Comparison of ENCODE assay signal across 2 cellular contexts in genomic region chr11:127195791-127196190, GRCh38.
TF ChIP-seq lines count a peak whose summit lies in the region.

No MANE protein-coding gene starts in this region.

TF ChIP-seq in GM23338, 12 proteins besides CTCF, POLR2A, EP300 and RAD21:
- TF ChIP-seq EZH2phosphoT487 (IDR thresholded peaks at IDR 0.05; ENCODE audit: unreplicated experiment), result no peak
- no peak for TF ChIP-seq ZNF331 (CRISPR knock-in tag; IDR thresholded peaks at IDR 0.05; ENCODE audit: low read depth)
- TF ChIP-seq CREB1 (CRISPR knock-in tag; IDR thresholded peaks at IDR 0.05; ENCODE audit: low read depth), result no peak
- no peak for TF ChIP-seq REST (IDR thresholded peaks at IDR 0.05; ENCODE audit: unreplicated experiment)
- TF ChIP-seq, protein P1, sequence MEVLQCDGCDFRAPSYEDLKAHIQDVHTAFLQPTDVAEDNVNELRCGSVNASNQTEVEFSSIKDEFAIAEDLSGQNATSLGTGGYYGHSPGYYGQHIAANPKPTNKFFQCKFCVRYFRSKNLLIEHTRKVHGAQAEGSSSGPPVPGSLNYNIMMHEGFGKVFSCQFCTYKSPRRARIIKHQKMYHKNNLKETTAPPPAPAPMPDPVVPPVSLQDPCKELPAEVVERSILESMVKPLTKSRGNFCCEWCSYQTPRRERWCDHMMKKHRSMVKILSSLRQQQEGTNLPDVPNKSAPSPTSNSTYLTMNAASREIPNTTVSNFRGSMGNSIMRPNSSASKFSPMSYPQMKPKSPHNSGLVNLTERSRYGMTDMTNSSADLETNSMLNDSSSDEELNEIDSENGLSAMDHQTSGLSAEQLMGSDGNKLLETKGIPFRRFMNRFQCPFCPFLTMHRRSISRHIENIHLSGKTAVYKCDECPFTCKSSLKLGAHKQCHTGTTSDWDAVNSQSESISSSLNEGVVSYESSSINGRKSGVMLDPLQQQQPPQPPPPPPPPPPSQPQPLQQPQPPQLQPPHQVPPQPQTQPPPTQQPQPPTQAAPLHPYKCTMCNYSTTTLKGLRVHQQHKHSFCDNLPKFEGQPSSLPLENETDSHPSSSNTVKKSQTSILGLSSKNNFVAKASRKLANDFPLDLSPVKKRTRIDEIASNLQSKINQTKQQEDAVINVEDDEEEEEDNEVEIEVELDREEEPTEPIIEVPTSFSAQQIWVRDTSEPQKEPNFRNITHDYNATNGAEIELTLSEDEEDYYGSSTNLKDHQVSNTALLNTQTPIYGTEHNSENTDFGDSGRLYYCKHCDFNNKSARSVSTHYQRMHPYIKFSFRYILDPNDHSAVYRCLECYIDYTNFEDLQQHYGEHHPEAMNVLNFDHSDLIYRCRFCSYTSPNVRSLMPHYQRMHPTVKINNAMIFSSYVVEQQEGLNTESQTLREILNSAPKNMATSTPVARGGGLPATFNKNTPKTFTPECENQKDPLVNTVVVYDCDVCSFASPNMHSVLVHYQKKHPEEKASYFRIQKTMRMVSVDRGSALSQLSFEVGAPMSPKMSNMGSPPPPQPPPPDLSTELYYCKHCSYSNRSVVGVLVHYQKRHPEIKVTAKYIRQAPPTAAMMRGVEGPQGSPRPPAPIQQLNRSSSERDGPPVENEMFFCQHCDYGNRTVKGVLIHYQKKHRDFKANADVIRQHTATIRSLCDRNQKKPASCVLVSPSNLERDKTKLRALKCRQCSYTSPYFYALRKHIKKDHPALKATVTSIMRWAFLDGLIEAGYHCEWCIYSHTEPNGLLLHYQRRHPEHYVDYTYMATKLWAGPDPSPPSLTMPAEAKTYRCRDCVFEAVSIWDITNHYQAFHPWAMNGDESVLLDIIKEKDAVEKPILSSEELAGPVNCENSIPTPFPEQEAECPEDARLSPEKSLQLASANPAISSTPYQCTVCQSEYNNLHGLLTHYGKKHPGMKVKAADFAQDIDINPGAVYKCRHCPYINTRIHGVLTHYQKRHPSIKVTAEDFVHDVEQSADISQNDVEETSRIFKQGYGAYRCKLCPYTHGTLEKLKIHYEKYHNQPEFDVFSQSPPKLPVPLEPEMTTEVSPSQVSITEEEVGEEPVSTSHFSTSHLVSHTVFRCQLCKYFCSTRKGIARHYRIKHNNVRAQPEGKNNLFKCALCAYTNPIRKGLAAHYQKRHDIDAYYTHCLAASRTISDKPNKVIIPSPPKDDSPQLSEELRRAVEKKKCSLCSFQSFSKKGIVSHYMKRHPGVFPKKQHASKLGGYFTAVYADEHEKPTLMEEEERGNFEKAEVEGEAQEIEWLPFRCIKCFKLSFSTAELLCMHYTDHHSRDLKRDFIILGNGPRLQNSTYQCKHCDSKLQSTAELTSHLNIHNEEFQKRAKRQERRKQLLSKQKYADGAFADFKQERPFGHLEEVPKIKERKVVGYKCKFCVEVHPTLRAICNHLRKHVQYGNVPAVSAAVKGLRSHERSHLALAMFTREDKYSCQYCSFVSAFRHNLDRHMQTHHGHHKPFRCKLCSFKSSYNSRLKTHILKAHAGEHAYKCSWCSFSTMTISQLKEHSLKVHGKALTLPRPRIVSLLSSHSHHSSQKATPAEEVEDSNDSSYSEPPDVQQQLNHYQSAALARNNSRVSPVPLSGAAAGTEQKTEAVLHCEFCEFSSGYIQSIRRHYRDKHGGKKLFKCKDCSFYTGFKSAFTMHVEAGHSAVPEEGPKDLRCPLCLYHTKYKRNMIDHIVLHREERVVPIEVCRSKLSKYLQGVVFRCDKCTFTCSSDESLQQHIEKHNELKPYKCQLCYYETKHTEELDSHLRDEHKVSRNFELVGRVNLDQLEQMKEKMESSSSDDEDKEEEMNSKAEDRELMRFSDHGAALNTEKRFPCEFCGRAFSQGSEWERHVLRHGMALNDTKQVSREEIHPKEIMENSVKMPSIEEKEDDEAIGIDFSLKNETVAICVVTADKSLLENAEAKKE (CRISPR knock-in tag; IDR thresholded peaks at IDR 0.05), result no peak
- TF ChIP-seq JUNB (IDR thresholded peaks at IDR 0.05; ENCODE audit: unreplicated experiment), result no peak
- TF ChIP-seq ETS1 (IDR thresholded peaks at IDR 0.05), result no peak
- no peak for TF ChIP-seq ZNF114 (CRISPR knock-in tag; IDR thresholded peaks at IDR 0.05)

TF ChIP-seq in H1, 55 proteins besides CTCF, POLR2A, EP300 and RAD21:
- TF ChIP-seq CHD1 (IDR thresholded peaks at IDR 0.05; ENCODE audit: low read depth, low read length) (no peak), EZH2 (IDR thresholded peaks at IDR 0.05; ENCODE audit: low read depth, low read length, severe bottlenecking) (no peak), TAF7 (optimal IDR thresholded peaks at IDR 0.05; ENCODE audit: borderline replicate concordance, low read depth, low read length) (no peak), BACH1 (IDR thresholded peaks at IDR 0.05; ENCODE audit: low read length) (no peak), JUN (IDR thresholded peaks at IDR 0.05; ENCODE audit: low read depth, low read length) (no peak), CHD2 (IDR thresholded peaks at IDR 0.05; ENCODE audit: low read length) (no peak), TAF1 (IDR thresholded peaks at IDR 0.05; ENCODE audit: low read depth, low read length) (no peak), KDM5A (IDR thresholded peaks at IDR 0.05; ENCODE audit: low read length) (no peak), GABPA (IDR thresholded peaks at IDR 0.05; ENCODE audit: borderline replicate concordance, insufficient read depth, low read length) (no peak), BRCA1 (IDR thresholded peaks at IDR 0.05; ENCODE audit: low read depth, low read length) (no peak), RFX5 (IDR thresholded peaks at IDR 0.05; ENCODE audit: borderline replicate concordance, low read depth, low read length) (no peak), KDM1A (IDR thresholded peaks at IDR 0.05; ENCODE audit: borderline replicate concordance, low read length) (no peak), ASH2L (IDR thresholded peaks at IDR 0.05; ENCODE audit: low read length) (no peak), SP2 (IDR thresholded peaks at IDR 0.05; ENCODE audit: low read length) (no peak), FOSL1 (IDR thresholded peaks at IDR 0.05; ENCODE audit: insufficient read depth, low read depth, low read length) (no peak), EGR1 (IDR thresholded peaks at IDR 0.05; ENCODE audit: borderline replicate concordance, low read depth, low read length) (no peak), SAP30 (IDR thresholded peaks at IDR 0.05; ENCODE audit: insufficient read depth, insufficient replicate concordance, low read length) (no peak), SUZ12 (IDR thresholded peaks at IDR 0.05; ENCODE audit: low read length) (no peak)
- TF ChIP-seq, protein P2, sequence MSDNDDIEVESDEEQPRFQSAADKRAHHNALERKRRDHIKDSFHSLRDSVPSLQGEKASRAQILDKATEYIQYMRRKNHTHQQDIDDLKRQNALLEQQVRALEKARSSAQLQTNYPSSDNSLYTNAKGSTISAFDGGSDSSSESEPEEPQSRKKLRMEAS (IDR thresholded peaks at IDR 0.05), result no peak
